In genomic region chr11:77547863-77548551, GRCh38 we compare ENCODE assay signal across 8 cellular contexts. TPM values are rescaled to one million over a fixed set of nuclear protein-coding genes. Genes with fewer than 3 reads are reported as not detected.
DNase-seq lines count a peak whose midpoint lies in the region; ATAC-seq and TF ChIP-seq lines count a peak whose summit lies in the region.

No MANE protein-coding gene starts in this region.

- TF ChIP-seq CTCF in natural killer cell (IDR thresholded peaks at IDR 0.05) (peak; percentile 59), NB4 (IDR thresholded peaks at IDR 0.05; ENCODE audit: low read depth, low read length) (peak; percentile 38), coronary artery (IDR thresholded peaks at IDR 0.05) (peak; percentile 18), thoracic aorta (IDR thresholded peaks at IDR 0.05) (peak; percentile 60)

- H3K9me3 ChIP-seq in thoracic aorta: no peaks in the 10 kb centered on the region

- H3K9me3 Mint-ChIP-seq in natural killer cell: no peaks in the 10 kb centered on the region
- H3K9me3 Mint-ChIP-seq in natural killer cell treated with Interleukin-12 subunit alpha and Interleukin-12 subunit beta and Interleukin-15 and Interleukin-18, amount 100 ng/mL, for 72 hours: no peaks in the 10 kb centered on the region

- no peak overlapping the region for H3K27ac ChIP-seq in coronary artery
- no peak overlapping the region for H3K27ac ChIP-seq in thoracic aorta

- no peak overlapping the region for H3K4me3 Mint-ChIP-seq in natural killer cell
- no peak overlapping the region for H3K4me3 Mint-ChIP-seq in natural killer cell treated with Interleukin-12 subunit alpha and Interleukin-12 subunit beta and Interleukin-15 and Interleukin-18, amount 100 ng/mL, for 72 hours

- H3K36me3 Mint-ChIP-seq in natural killer cell: no peaks in the 10 kb centered on the region
- no peaks in the 10 kb centered on the region for H3K36me3 Mint-ChIP-seq in natural killer cell treated with Interleukin-12 subunit alpha and Interleukin-12 subunit beta and Interleukin-15 and Interleukin-18, amount 100 ng/mL, for 72 hours

- TF ChIP-seq POLR2A in NB4 (IDR thresholded peaks at IDR 0.05; ENCODE audit: extremely low read depth, insufficient read length): no peak

- ATAC-seq in natural killer cell: peak in 2 of 3 donors; percentile 49 to 53
- no peak for ATAC-seq in natural killer cell treated with Interleukin-12 subunit alpha and Interleukin-12 subunit beta and Interleukin-15 and Interleukin-18, amount 100 ng/mL, for 72 hours
- peak; percentile 93 for ATAC-seq in left lobe of liver
- peak; percentile 36 for ATAC-seq in thoracic aorta (ENCODE audit: insufficient number of reproducible peaks, low FRiP score, low read depth)
- no peak for ATAC-seq in HG03469 (IDR thresholded peaks at IDR 0.05; ENCODE audit: unreplicated experiment)

- DNase-seq in natural killer cell: no peak
- no peak for DNase-seq in natural killer cell treated with Interleukin-12 subunit alpha and Interleukin-12 subunit beta and Interleukin-15 and Interleukin-18, amount 100 ng/mL, for 72 hours (ENCODE audit: low spot score)
- peak; percentile 77 for DNase-seq in NB4 (ENCODE audit: low read depth)
- peak; percentile 74 to 88 for DNase-seq in SHP77 (lab: John Stamatoyannopoulos, UW)
- no peak for DNase-seq in coronary artery (ENCODE audit: low spot score)
- DNase-seq in left lobe of liver (ENCODE audit: low spot score): no peak
- DNase-seq in thoracic aorta (ENCODE audit: low spot score): no peak

- intact Hi-C loops in natural killer cell (cut with micrococcal nuclease): loop anchor here (2.0 to 5.0 kb wide), 2 partner anchors 76 to 359 kb away; partner anchors contain the start of gene PAK1

- no peaks in the 10 kb centered on the region for H3K27me3 ChIP-seq in thoracic aorta (replicated peaks; ENCODE audit: insufficient read depth)

- no peaks in the 10 kb centered on the region for H3K4me1 ChIP-seq in thoracic aorta (ENCODE audit: control insufficient read depth in 1 of 2, low read depth in 2 of 2)

- H3K4me1 Mint-ChIP-seq in natural killer cell: peaks cover 7 to 9% of the 10 kb centered on the region in 2 donors
- H3K4me1 Mint-ChIP-seq in natural killer cell treated with Interleukin-12 subunit alpha and Interleukin-12 subunit beta and Interleukin-15 and Interleukin-18, amount 100 ng/mL, for 72 hours (ENCODE audit: low read depth in 2 of 2): peaks cover 0 to 8% of the 10 kb centered on the region in 2 donors

- no peak overlapping the region for H3K27ac Mint-ChIP-seq in natural killer cell
- H3K27ac Mint-ChIP-seq in natural killer cell treated with Interleukin-12 subunit alpha and Interleukin-12 subunit beta and Interleukin-15 and Interleukin-18, amount 100 ng/mL, for 72 hours: no peak overlapping the region

- H3K36me3 ChIP-seq in thoracic aorta: no peaks in the 10 kb centered on the region

- H3K4me3 ChIP-seq in NB4 (ENCODE audit: low read depth, low read length) (no peak overlapping the region), coronary artery (no peak overlapping the region), thoracic aorta (no peak overlapping the region)

- H3K27me3 Mint-ChIP-seq in natural killer cell (ENCODE audit: low read depth in 2 of 2): no peaks in the 10 kb centered on the region
- peaks cover 0 to 6% of the 10 kb centered on the region in 2 donors for H3K27me3 Mint-ChIP-seq in natural killer cell treated with Interleukin-12 subunit alpha and Interleukin-12 subunit beta and Interleukin-15 and Interleukin-18, amount 100 ng/mL, for 72 hours

RNA-seq across cellular contexts. Expression of gene AQP11, which starts 41.7 kb away (rescaled TPM):
- total RNA-seq in natural killer cell (under 1 TPM; 0.21 to 0.55 (median 0.50) TPM), left lobe of liver (13.1 TPM), thoracic aorta (not detected)
- under 1 TPM; 0.17 to 0.20 TPM for total RNA-seq in natural killer cell treated with Interleukin-12 subunit alpha and Interleukin-12 subunit beta and Interleukin-15 and Interleukin-18, amount 100 ng/mL, for 72 hours

Comparison
In these comparisons a context has a peak if more than half of its experiments do, and no peak if none do; other contexts are left out.
1. ATAC-seq: peak in natural killer cell (2 of 3), left lobe of liver (single experiment) and thoracic aorta (single experiment); none in natural killer cell treated with Interleukin-12 subunit alpha and Interleukin-12 subunit beta and Interleukin-15 and Interleukin-18, amount 100 ng/mL, for 72 hours (0 of 2) and HG03469 (single experiment).
2. DNase-seq: peak in NB4 (single experiment) and SHP77 (2 of 2); none in natural killer cell (single experiment), natural killer cell treated with Interleukin-12 subunit alpha and Interleukin-12 subunit beta and Interleukin-15 and Interleukin-18, amount 100 ng/mL, for 72 hours (single experiment), coronary artery (single experiment), left lobe of liver (single experiment) and thoracic aorta (single experiment).
3. Peak in every context shown above with its lines, with median percentiles within 50 percentile points of each other: CTCF ChIP-seq.